8 cellular contexts compared by ENCODE assay signal in genomic region chr17:1455291-1455747, GRCh38. TPM values are rescaled to one million over a fixed set of nuclear protein-coding genes. Genes with fewer than 3 reads are reported as not detected.
DNase-seq lines count a peak whose midpoint lies in the region; TF ChIP-seq lines count a peak whose summit lies in the region.

No MANE protein-coding gene starts in this region.

- peak; percentile 58 for DNase-seq in SIG-M5 treated with dmso at 0.1 percent for 504 hours (lab: John Stamatoyannopoulos, UW; ENCODE audit: unreplicated experiment)
- no peak for DNase-seq in SIG-M5 (lab: John Stamatoyannopoulos, UW)
- DNase-seq in HEK293T (ENCODE audit: extremely low spot score), result peak; percentile 71
- DNase-seq in MG63, result peak; percentile 72
- peak; percentile 64 for DNase-seq in UCSD-AML1 (lab: John Stamatoyannopoulos, UW; ENCODE audit: unreplicated experiment)
- DNase-seq in colonic mucosa, result peak; percentile 68
- DNase-seq in left kidney (ENCODE audit: low read depth, low spot score), result peak; percentile 89
- DNase-seq in stimulated activated CD4-positive, alpha-beta T cell treated with anti-CD3 and anti-CD28 coated beads, Interleukin-4, amount 100 ng/mL, for 48 hours (ENCODE audit: low read depth in 2 of 2), result peak; percentile 26 to 37

- TF ChIP-seq CTCF in colonic mucosa (IDR thresholded peaks at IDR 0.05), result peak; percentile 38

- H3K36me3 ChIP-seq in MG63 (peaks cover 15% of the 10 kb centered on the region), colonic mucosa (no peaks in the 10 kb centered on the region)

- peaks cover 16% of the 10 kb centered on the region for H3K4me1 ChIP-seq in colonic mucosa

- peak overlapping the region; percentile 93 to 99 for H3K9ac ChIP-seq in colonic mucosa (ENCODE audit: low read depth in 2 of 2, low read length in 2 of 2)

- POLR2A ChIA-PET in HEK293T (lab: Yijun Ruan, JAX), result interaction anchor here (1.0 to 1.8 kb wide), 5 partner anchors 22 to 93 kb away, joined by 3 to 5 read pairs (median 4); partner anchors contain the start of gene INPP5K

- H3K9me3 ChIP-seq in MG63, result no peaks in the 10 kb centered on the region
- no peaks in the 10 kb centered on the region for H3K9me3 ChIP-seq in colonic mucosa

- H3K4me3 ChIP-seq in MG63 (peak overlapping the region; percentile 75), colonic mucosa (peak overlapping the region; percentile 86)

- intact Hi-C loops in colonic mucosa (cut with DNase I), result loop anchor here (10.0 kb wide), 1 partner anchor 91 kb away; no protein-coding TSS in a partner anchor

- H3K27me3 ChIP-seq in MG63, result no peaks in the 10 kb centered on the region
- no peaks in the 10 kb centered on the region for H3K27me3 ChIP-seq in colonic mucosa

- CTCF ChIA-PET in HEK293T (lab: Yijun Ruan, JAX), result interaction anchor here (0.6 kb wide), 1 partner anchor 197 kb away, joined by 3 read pairs; no protein-coding TSS in a partner anchor

- H3K27ac ChIP-seq in colonic mucosa, result peak overlapping the region; percentile 93

TF ChIP-seq in HEK293T, 16 proteins besides CTCF, POLR2A, EP300 and RAD21:
- no peak for TF ChIP-seq ELF4 (IDR thresholded peaks at IDR 0.05)
- no peak for TF ChIP-seq TARDBP (IDR thresholded peaks at IDR 0.05)
TF ChIP-seq in HEK293T: peak in this region for 0.

RNA-seq across cellular contexts. Expression of gene CRK, which starts 0.7 kb away (rescaled TPM):
- total RNA-seq in MG63 (2014; rRNA removed; shearing (Covaris generic); ENCODE audit: low replicate concordance), result 35.1 and 36.0 TPM in 2 replicates
- 10 to 100 TPM; 74.5 to 82.0 TPM for total RNA-seq in colonic mucosa

RNA-seq across cellular contexts. Expression of gene MYO1C, which starts 37.2 kb away (rescaled TPM):
- 65.5 and 75.2 TPM in 2 replicates for total RNA-seq in MG63 (2014; rRNA removed; shearing (Covaris generic); ENCODE audit: low replicate concordance)
- 100 to 1,000 TPM; 280 to 315 TPM for total RNA-seq in colonic mucosa

RNA-seq across cellular contexts. Expression of gene YWHAE, which starts 55.3 kb away (rescaled TPM):
- 108 and 118 TPM in 2 replicates for total RNA-seq in MG63 (2014; rRNA removed; shearing (Covaris generic); ENCODE audit: low replicate concordance)
- 100 to 1,000 TPM; 533 to 644 TPM for total RNA-seq in colonic mucosa
